ENCODE assay signal across 9 cellular contexts in genomic region chr19:43774103-43774939, GRCh38. TPM values are rescaled to one million over a fixed set of nuclear protein-coding genes. Genes with fewer than 3 reads are reported as not detected.
DNase-seq lines count a peak whose midpoint lies in the region; ATAC-seq and TF ChIP-seq lines count a peak whose summit lies in the region.
"Had no signal": no experiment of that assay in that cellular context is flagged by ENCODE, and none has a peak within 500 bp of the region (broad histone marks: within the 10 kb centered on the region; RNA-seq: fewer than 3 reads in every experiment).

No MANE protein-coding gene starts in this region.

- DNase-seq in Right ventricle myocardium inferior (ENCODE audit: missing footprints) (peak; percentile 81), cardiac septum (ENCODE audit: low spot score) (no peak), fibroblast of gingiva (ENCODE audit: low read depth) (peak; percentile 40), mucosa of descending colon (peak; percentile 64 to 84 (median 77)), aorta (peak in 1 of 2 donors; percentile 75), GM13977 (ENCODE audit: low spot score) (no peak), UCSD-AML1 (lab: John Stamatoyannopoulos, UW; ENCODE audit: unreplicated experiment) (no peak)

- in situ Hi-C loops in GM13977 (cut with MboI; ENCODE audit: low pct_unique_long_range_greater_than_20kb, low sequenced_read_pairs, unreplicated experiment) = no loop called here

- H3K4me3 ChIP-seq in mucosa of descending colon = no peak overlapping the region
- H3K4me3 ChIP-seq in aorta (ENCODE audit: low read length in 2 of 2) = no peak overlapping the region

- H3K4me1 ChIP-seq in mucosa of descending colon (ENCODE audit: low read depth) (peaks cover 38% of the 10 kb centered on the region), aorta (ENCODE audit: control insufficient read depth in 1 of 2, insufficient read depth in 2 of 2, low read length in 2 of 2) (no peaks in the 10 kb centered on the region)

- ATAC-seq in Right ventricle myocardium inferior = peak; percentile 87
- peak; percentile 78 for ATAC-seq in mucosa of descending colon
- ATAC-seq in aorta (ENCODE audit: low FRiP score) = peak; percentile 71
- ATAC-seq in GM21529 (IDR thresholded peaks at IDR 0.05; ENCODE audit: unreplicated experiment) = no peak

- H3K27me3 ChIP-seq in aorta (ENCODE audit: control insufficient read depth in 1 of 2, insufficient read depth in 2 of 2, low read length in 1 of 2) = no peaks in the 10 kb centered on the region

- H3K36me3 ChIP-seq in mucosa of descending colon (ENCODE audit: low read depth) (no peaks in the 10 kb centered on the region), aorta (ENCODE audit: control insufficient read depth in 1 of 2, insufficient read depth in 2 of 2, low read length in 1 of 2) (no peaks in the 10 kb centered on the region)

- WGBS in aorta, 2 donors = 9 to 11% methylated on average over 48 to 63 of the region's 63 CpGs

- H3K27ac ChIP-seq in aorta (ENCODE audit: low read depth in 1 of 2, low read length in 2 of 2) = no peak overlapping the region

- H3K9me3 ChIP-seq in mucosa of descending colon = no peaks in the 10 kb centered on the region
- no peaks in the 10 kb centered on the region for H3K9me3 ChIP-seq in aorta (ENCODE audit: control insufficient read depth, low read length)

- intact Hi-C loops in Right ventricle myocardium inferior (cut with DNase I) (loop anchor here (10.0 kb wide), 1 partner anchor 240 kb away; the partner anchor contains the start of gene ZNF575), cardiac septum (cut with DNase I) (no loop called here), mucosa of descending colon (cut with DNase I, micrococcal nuclease) (no loop called here), aorta (cut with DNase I) (no loop called here)

- TF ChIP-seq CTCF in mucosa of descending colon (IDR thresholded peaks at IDR 0.05) (peak; percentile 13), GM13977 (IDR thresholded peaks at IDR 0.05; ENCODE audit: extremely low read depth, insufficient read depth, missing control alignments) (no peak)

RNA-seq across cellular contexts. Expression of gene KCNN4, which starts 6.5 kb away (rescaled TPM):
- 0.41 TPM for total RNA-seq in Right ventricle myocardium inferior
- 0.43 TPM for total RNA-seq in cardiac septum
- total RNA-seq in mucosa of descending colon = 10 to 100 TPM; 14.9 to 36.2 (median 36.1) TPM
- 1 to 10 TPM; 4.1 to 4.3 TPM for total RNA-seq in aorta
- polyA plus RNA-seq in aorta = 1 to 10 TPM; 1.5 to 8.6 TPM

RNA-seq across cellular contexts. Expression of gene SMG9, which starts 19.6 kb away (rescaled TPM):
- total RNA-seq in Right ventricle myocardium inferior = 15.7 TPM
- 17.2 TPM for total RNA-seq in cardiac septum
- 10 to 100 TPM; 32.2 to 41.4 (median 34.7) TPM for total RNA-seq in mucosa of descending colon
- total RNA-seq in aorta = 10 to 100 TPM; 29.2 to 50.6 TPM
- 10 to 100 TPM; 14.9 to 31.1 TPM for polyA plus RNA-seq in aorta

RNA-seq across cellular contexts. Expression of gene LYPD5, which starts 27.9 kb away (rescaled TPM):
- total RNA-seq in Right ventricle myocardium inferior (0.92 TPM), cardiac septum (1.3 TPM), mucosa of descending colon (1 to 10 TPM in 2 of 3 donors, under 1 TPM in 1; 0.61 to 4.8 (median 3.9) TPM), aorta (1 to 10 TPM; 1.6 to 1.9 TPM)
- polyA plus RNA-seq in aorta = under 1 TPM; 0.08 to 0.63 TPM

RNA-seq across cellular contexts. Expression of gene ZNF283, which starts 52.8 kb away (rescaled TPM):
- total RNA-seq in Right ventricle myocardium inferior (11.1 TPM), cardiac septum (15.2 TPM), mucosa of descending colon (10 to 100 TPM in 2 of 3 donors, 1 to 10 TPM in 1; 7.6 to 21.8 (median 14.1) TPM), aorta (10 to 100 TPM; 12.0 to 15.2 TPM)
- 1 to 10 TPM; 3.9 to 4.5 TPM for polyA plus RNA-seq in aorta

RNA-seq across cellular contexts. Expression of gene IRGC, which starts 58.4 kb away (rescaled TPM):
- total RNA-seq in Right ventricle myocardium inferior = not detected
- total RNA-seq in cardiac septum = not detected
- not detected for total RNA-seq in mucosa of descending colon
- total RNA-seq in aorta = not detected
- not detected for polyA plus RNA-seq in aorta
- total RNA-seq: T-helper 1 cell treated with Interleukin-12 subunit alpha and Interleukin-12 subunit beta and Interleukin-4 antibody, amounts not matched to agents 30 ng/mL and 1 ng/mL, for 36 hours had no signal

Comparison
In these comparisons a context has a peak if more than half of its experiments do, and no peak if none do; other contexts are left out.
1. DNase-seq: peak in Right ventricle myocardium inferior (single experiment), fibroblast of gingiva (single experiment) and mucosa of descending colon (3 of 3); none in cardiac septum (single experiment), GM13977 (single experiment) and UCSD-AML1 (single experiment).